ENCODE assay signal across 10 cellular contexts in the genomic region with DNA sequence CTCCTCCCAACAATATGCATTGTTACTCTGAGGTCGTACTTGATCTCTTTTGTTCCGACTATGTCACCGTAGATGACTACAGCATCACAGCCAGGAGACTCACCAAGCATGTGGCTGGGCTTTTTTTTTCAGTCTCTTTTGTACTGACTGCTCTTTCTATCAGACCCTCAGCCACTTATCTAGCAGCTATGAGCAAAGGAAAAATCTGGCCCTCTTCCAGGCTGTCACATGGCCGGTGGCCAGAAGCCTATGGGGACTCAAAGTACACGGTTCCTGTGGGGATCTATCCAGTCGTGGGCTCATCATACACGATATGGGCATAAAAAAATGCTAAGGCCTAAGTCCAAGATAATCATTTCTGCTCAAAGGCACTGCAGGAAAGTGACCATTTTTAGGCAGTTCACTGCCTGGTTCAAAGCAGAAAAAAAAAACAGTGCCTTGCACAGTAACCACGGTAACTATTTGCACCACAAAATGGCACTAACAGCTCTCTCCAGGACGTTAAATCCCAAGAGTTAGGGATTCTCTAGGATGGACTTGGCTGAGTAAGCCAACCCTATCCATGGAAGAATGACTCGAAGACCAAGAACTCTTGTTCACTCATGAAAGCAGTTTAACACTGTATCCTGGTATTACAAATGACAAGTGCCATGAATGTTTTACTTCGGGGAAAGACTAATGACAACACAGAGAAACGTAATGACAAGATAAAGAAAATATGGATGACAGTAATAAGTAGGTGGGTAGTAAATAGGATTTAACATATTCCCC. TPM values are rescaled to one million over a fixed set of nuclear protein-coding genes. Genes with fewer than 3 reads are reported as not detected.
DNase-seq lines count a peak whose midpoint lies in the region; ATAC-seq and TF ChIP-seq lines count a peak whose summit lies in the region.
"Had no signal": no experiment of that assay in that cellular context is flagged by ENCODE, and none has a peak within 500 bp of the region (broad histone marks: within the 10 kb centered on the region; RNA-seq: fewer than 3 reads in every experiment).

No MANE protein-coding gene starts in this region.

- H3K36me3 ChIP-seq in mesodermal cell (ENCODE audit: control insufficient read depth, insufficient read depth, low read length): peaks cover 4% of the 10 kb centered on the region

- DNase-seq in EH (ENCODE audit: low read depth) (peak; percentile 76), NCI-H2227 treated with DMSO at 0.1 percent for 48 hours (lab: John Stamatoyannopoulos, UW) (peak; percentile 65), choroid plexus epithelial cell (ENCODE audit: low read depth) (peak; percentile 33), SKM-1 (lab: John Stamatoyannopoulos, UW; ENCODE audit: unreplicated experiment) (no peak)
- DNase-seq in stimulated activated CD4-positive, alpha-beta T cell treated with anti-CD3 and anti-CD28 coated beads, Interleukin-4, amount 100 ng/mL, for 4 hours: no peak
- DNase-seq: DMS53, PC-9 had no signal

- ATAC-seq in HG03439 (IDR thresholded peaks at IDR 0.05; ENCODE audit: unreplicated experiment): no peak
- no peak for ATAC-seq in HG03196 (IDR thresholded peaks at IDR 0.05; ENCODE audit: unreplicated experiment)

- WGBS in mesodermal cell (ENCODE audit: insufficient coverage in 2 of 2), 2 experiments: 82 to 87% methylated on average over 7 to 12 of the region's 12 CpGs

- H3K9me3 ChIP-seq in mesodermal cell (ENCODE audit: control insufficient read depth, low read length): peaks cover 5% of the 10 kb centered on the region

- H3K4me1 ChIP-seq in mesodermal cell (ENCODE audit: control insufficient read depth, insufficient read depth, low read length, poor library complexity, severe bottlenecking): peaks cover 8% of the 10 kb centered on the region

- H3K4me3 ChIP-seq in choroid plexus epithelial cell (ENCODE audit: low read depth, low read length) (no peak overlapping the region), mesodermal cell (ENCODE audit: extremely low read depth, insufficient read depth, low read length, poor library complexity, severe bottlenecking) (no peak overlapping the region)
- H3K4me3 ChIP-seq: PC-9 had no signal

- TF ChIP-seq CTCF in choroid plexus epithelial cell (conservative IDR thresholded peaks at IDR 0.05; ENCODE audit: low read depth, low read length): no peak

- peak overlapping the region; percentile 34 for H3K27ac ChIP-seq in mesodermal cell (ENCODE audit: low read depth, low read length, severe bottlenecking)
- H3K27ac ChIP-seq: PC-9 had no signal

RNA-seq across cellular contexts. Expression of a gene that starts 50.3 kb away (rescaled TPM):
- 15.7 TPM for polyA plus RNA-seq in mesodermal cell (2013, experiment 1 of 2)
- 15.6 TPM for polyA plus RNA-seq in mesodermal cell (2013, experiment 2 of 2)

Comparison
In these comparisons a context has a peak if more than half of its experiments do, and no peak if none do; other contexts are left out.
1. DNase-seq: peak in EH (single experiment), NCI-H2227 treated with DMSO at 0.1 percent for 48 hours (single experiment) and choroid plexus epithelial cell (single experiment); none in stimulated activated CD4-positive, alpha-beta T cell treated with anti-CD3 and anti-CD28 coated beads, Interleukin-4, amount 100 ng/mL, for 4 hours (0 of 2) and SKM-1 (single experiment).